ENCODE assay signal across 8 cellular contexts in genomic region chr2:170770008-170770303, GRCh38. TPM values are rescaled to one million over a fixed set of nuclear protein-coding genes. Genes with fewer than 3 reads are reported as not detected.
DNase-seq lines count a peak whose midpoint lies in the region; TF ChIP-seq lines count a peak whose summit lies in the region.

No MANE protein-coding gene starts in this region.

- TF ChIP-seq CTCF in lower leg skin (IDR thresholded peaks at IDR 0.05) = no peak
- no peak for TF ChIP-seq CTCF in uterus (IDR thresholded peaks at IDR 0.05)

- H3K4me3 ChIP-seq in adipocyte (ENCODE audit: low read length) = peak overlapping the region; percentile 96
- H3K4me3 ChIP-seq in lower leg skin (ENCODE audit: low read depth, poor library complexity, severe bottlenecking) = peak overlapping the region; percentile 37
- H3K4me3 ChIP-seq in uterus = peak overlapping the region; percentile 55 to 64

- 8 to 9% methylated on average over 6 of the region's 6 CpGs for WGBS in lower leg skin, 2 donors

- peak overlapping the region; percentile 3 to 81 for H3K27ac ChIP-seq in uterus

- H3K4me1 ChIP-seq in adipocyte (ENCODE audit: control insufficient read depth, insufficient read depth, low read length) = no peaks in the 10 kb centered on the region
- H3K4me1 ChIP-seq in uterus = peaks cover 0 to 4% of the 10 kb centered on the region in 2 donors

- H3K36me3 ChIP-seq in adipocyte (ENCODE audit: control insufficient read depth, insufficient read depth, low read length, severe bottlenecking) (no peaks in the 10 kb centered on the region), uterus (no peaks in the 10 kb centered on the region)

- H3K27me3 ChIP-seq in adipocyte (replicated peaks; ENCODE audit: control insufficient read depth, insufficient read depth, low read length) (no peaks in the 10 kb centered on the region), uterus (no peaks in the 10 kb centered on the region)

- DNase-seq in DMS79 (lab: John Stamatoyannopoulos, UW) = peak; percentile 60
- peak; percentile 56 for DNase-seq in M059J (ENCODE audit: low read depth)
- no peak for DNase-seq in adipocyte (ENCODE audit: low read depth)
- DNase-seq in lower leg skin (ENCODE audit: low spot score in 2 of 2) = no peak
- no peak for DNase-seq in uterus
- DNase-seq in Kasumi-1 (lab: John Stamatoyannopoulos, UW) = no peak
- DNase-seq in germinal center (ENCODE audit: low spot score) = no peak
- no peak for DNase-seq in NCI-H526 (lab: John Stamatoyannopoulos, UW)

- H3K9me3 ChIP-seq in adipocyte (ENCODE audit: control insufficient read depth, low read length) (no peaks in the 10 kb centered on the region), uterus (no peaks in the 10 kb centered on the region)

- H3K9ac ChIP-seq in adipocyte (ENCODE audit: low read length) = peak overlapping the region; percentile 87

- intact Hi-C loops in lower leg skin (cut with DNase I; ENCODE audit: low total_unique reads) (no loop called here), uterus (cut with DNase I; ENCODE audit: low total_unique reads) (no loop called here)

- TF ChIP-seq POLR2A in lower leg skin (IDR thresholded peaks at IDR 0.05) = no peak
- no peak for TF ChIP-seq POLR2A in uterus (IDR thresholded peaks at IDR 0.05)

RNA-seq across cellular contexts. Expression of gene ERICH2, which starts 0.2 kb away (rescaled TPM):
- not detected in 2 replicates for total RNA-seq in M059J (2014; rRNA removed; shearing (Covaris generic))
- total RNA-seq in lower leg skin = under 1 TPM in 1 of 4 donors, not detected in 3; 0.58 TPM
- 1 to 10 TPM in 1 of 4 donors, not detected in 3; 2.2 TPM for total RNA-seq in uterus

RNA-seq across cellular contexts. Expression of gene GAD1, which starts 46.7 kb away (rescaled TPM):
- 3.0 and 3.6 TPM in 2 replicates for total RNA-seq in M059J (2014; rRNA removed; shearing (Covaris generic))
- under 1 TPM in 1 of 4 donors, not detected in 3; 0.05 TPM for total RNA-seq in lower leg skin
- 1 to 10 TPM in 1 of 4 donors, under 1 TPM in 1, not detected in 2; 0.83 to 1.6 TPM for total RNA-seq in uterus

RNA-seq across cellular contexts. Expression of gene SP5, which starts 54.8 kb away (rescaled TPM):
- total RNA-seq in M059J (2014; rRNA removed; shearing (Covaris generic)) = 0.42 TPM in 1 of 2 replicates, not detected in the other
- total RNA-seq in lower leg skin = 1 to 10 TPM; 1.8 to 6.5 (median 3.2) TPM
- total RNA-seq in uterus = 1 to 10 TPM in 2 of 4 donors, under 1 TPM in 1, not detected in 1; 0.90 to 4.2 (median 1.0) TPM

Comparison
In these comparisons a context has a peak if more than half of its experiments do, and no peak if none do; other contexts are left out.
1. DNase-seq: peak in DMS79 (single experiment) and M059J (single experiment); none in adipocyte (single experiment), lower leg skin (0 of 2), uterus (0 of 2), Kasumi-1 (0 of 2), germinal center (single experiment) and NCI-H526 (0 of 2).
2. H3K4me3 ChIP-seq: peak in every context shown above with its lines; median percentile 96 in adipocyte; 60 in uterus; 37 in lower leg skin.